Comparison of ENCODE assay signal across 1 cellular context in the genomic region with DNA sequence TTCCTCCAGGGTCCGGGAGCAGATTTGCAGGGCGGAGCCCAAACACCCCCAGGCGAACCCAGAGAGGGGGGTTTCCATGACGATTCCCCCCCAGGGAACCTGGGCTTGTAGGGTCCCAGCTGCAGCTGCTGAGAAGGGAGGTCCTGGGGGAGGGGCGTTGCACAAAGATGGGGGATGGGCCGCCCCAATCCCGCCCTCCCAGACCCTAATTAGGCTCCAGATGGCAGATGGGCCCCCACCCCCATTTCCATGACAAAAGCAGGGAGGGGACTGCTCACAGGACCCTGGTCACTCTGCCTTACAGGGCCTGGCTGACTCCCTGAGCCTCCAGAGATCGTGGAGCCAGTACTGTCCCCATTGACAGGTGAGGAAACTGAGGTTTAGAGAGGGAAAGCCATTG.
TF ChIP-seq lines count a peak whose summit lies in the region.

No MANE protein-coding gene starts in this region.

TF ChIP-seq in WTC11, 78 proteins besides CTCF, POLR2A, EP300 and RAD21 (continued from another document):
- TF ChIP-seq, protein P1, sequence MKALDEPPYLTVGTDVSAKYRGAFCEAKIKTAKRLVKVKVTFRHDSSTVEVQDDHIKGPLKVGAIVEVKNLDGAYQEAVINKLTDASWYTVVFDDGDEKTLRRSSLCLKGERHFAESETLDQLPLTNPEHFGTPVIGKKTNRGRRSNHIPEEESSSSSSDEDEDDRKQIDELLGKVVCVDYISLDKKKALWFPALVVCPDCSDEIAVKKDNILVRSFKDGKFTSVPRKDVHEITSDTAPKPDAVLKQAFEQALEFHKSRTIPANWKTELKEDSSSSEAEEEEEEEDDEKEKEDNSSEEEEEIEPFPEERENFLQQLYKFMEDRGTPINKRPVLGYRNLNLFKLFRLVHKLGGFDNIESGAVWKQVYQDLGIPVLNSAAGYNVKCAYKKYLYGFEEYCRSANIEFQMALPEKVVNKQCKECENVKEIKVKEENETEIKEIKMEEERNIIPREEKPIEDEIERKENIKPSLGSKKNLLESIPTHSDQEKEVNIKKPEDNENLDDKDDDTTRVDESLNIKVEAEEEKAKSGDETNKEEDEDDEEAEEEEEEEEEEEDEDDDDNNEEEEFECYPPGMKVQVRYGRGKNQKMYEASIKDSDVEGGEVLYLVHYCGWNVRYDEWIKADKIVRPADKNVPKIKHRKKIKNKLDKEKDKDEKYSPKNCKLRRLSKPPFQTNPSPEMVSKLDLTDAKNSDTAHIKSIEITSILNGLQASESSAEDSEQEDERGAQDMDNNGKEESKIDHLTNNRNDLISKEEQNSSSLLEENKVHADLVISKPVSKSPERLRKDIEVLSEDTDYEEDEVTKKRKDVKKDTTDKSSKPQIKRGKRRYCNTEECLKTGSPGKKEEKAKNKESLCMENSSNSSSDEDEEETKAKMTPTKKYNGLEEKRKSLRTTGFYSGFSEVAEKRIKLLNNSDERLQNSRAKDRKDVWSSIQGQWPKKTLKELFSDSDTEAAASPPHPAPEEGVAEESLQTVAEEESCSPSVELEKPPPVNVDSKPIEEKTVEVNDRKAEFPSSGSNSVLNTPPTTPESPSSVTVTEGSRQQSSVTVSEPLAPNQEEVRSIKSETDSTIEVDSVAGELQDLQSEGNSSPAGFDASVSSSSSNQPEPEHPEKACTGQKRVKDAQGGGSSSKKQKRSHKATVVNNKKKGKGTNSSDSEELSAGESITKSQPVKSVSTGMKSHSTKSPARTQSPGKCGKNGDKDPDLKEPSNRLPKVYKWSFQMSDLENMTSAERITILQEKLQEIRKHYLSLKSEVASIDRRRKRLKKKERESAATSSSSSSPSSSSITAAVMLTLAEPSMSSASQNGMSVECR (CRISPR knock-in tag; IDR thresholded peaks at IDR 0.05; ENCODE audit: borderline replicate concordance), result no peak
- TF ChIP-seq, protein P2, sequence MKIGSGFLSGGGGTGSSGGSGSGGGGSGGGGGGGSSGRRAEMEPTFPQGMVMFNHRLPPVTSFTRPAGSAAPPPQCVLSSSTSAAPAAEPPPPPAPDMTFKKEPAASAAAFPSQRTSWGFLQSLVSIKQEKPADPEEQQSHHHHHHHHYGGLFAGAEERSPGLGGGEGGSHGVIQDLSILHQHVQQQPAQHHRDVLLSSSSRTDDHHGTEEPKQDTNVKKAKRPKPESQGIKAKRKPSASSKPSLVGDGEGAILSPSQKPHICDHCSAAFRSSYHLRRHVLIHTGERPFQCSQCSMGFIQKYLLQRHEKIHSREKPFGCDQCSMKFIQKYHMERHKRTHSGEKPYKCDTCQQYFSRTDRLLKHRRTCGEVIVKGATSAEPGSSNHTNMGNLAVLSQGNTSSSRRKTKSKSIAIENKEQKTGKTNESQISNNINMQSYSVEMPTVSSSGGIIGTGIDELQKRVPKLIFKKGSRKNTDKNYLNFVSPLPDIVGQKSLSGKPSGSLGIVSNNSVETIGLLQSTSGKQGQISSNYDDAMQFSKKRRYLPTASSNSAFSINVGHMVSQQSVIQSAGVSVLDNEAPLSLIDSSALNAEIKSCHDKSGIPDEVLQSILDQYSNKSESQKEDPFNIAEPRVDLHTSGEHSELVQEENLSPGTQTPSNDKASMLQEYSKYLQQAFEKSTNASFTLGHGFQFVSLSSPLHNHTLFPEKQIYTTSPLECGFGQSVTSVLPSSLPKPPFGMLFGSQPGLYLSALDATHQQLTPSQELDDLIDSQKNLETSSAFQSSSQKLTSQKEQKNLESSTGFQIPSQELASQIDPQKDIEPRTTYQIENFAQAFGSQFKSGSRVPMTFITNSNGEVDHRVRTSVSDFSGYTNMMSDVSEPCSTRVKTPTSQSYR (CRISPR knock-in tag; IDR thresholded peaks at IDR 0.05), result 0 out of 2 replicates have a peak, but pooled peaks have one; percentile 73
- no peak for TF ChIP-seq ZNF232 (CRISPR knock-in tag; IDR thresholded peaks at IDR 0.05)
